In the genomic region with DNA sequence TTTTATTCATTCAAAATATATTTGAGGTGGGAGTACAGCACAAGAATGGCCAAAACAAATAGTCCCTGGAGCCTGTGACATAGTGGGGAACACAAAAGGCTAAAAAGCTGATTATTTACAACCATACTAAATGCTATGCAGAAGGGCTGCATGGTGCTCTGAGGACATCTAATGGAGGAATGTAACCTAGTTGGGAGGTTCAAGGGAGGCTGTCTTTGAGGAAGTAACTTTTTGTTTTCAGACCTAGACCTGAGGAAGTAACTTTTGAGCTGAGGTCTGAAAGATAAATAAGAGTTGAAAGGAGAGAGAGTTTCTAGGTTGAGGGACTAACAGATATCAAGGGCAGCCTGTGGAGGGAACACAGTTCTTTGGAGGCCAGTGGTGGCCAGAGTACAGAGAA, we compare ENCODE assay signal across 8 cellular contexts. TPM values are rescaled to one million over a fixed set of nuclear protein-coding genes. Genes with fewer than 3 reads are reported as not detected.
DNase-seq lines count a peak whose midpoint lies in the region; ATAC-seq, FAIRE-seq and TF ChIP-seq lines count a peak whose summit lies in the region.

No MANE protein-coding gene starts in this region.

- H3K27ac Mint-ChIP-seq in activated naive CD4-positive, alpha-beta T cell treated with anti-CD3 and anti-CD28 coated beads, Interleukin-2, amount 10 ng/mL, durations not matched to agents 7 days and 5 days, result no peak overlapping the region

- peak; percentile 83 for TF ChIP-seq CTCF in left ventricle myocardium inferior (IDR thresholded peaks at IDR 0.05; ENCODE audit: borderline replicate concordance)

- ATAC-seq in HG02870 (IDR thresholded peaks at IDR 0.05; ENCODE audit: unreplicated experiment), result peak; percentile 84

- H3K27me3 ChIP-seq in left ventricle myocardium inferior (ENCODE audit: low read depth), result no peaks in the 10 kb centered on the region
- H3K27me3 ChIP-seq in small intestine (ENCODE audit: control insufficient read depth in 2 of 2, insufficient read depth in 2 of 2, low read length in 2 of 2), result no peaks in the 10 kb centered on the region

- H3K27ac ChIP-seq in left ventricle myocardium inferior (replicated peaks) (peak overlapping the region; percentile 30), small intestine (ENCODE audit: low read depth in 1 of 2, low read length in 1 of 2) (peak overlapping the region; percentile 17 to 45)

- DNase-seq in COLO668 (lab: John Stamatoyannopoulos, UW; ENCODE audit: unreplicated experiment), result peak; percentile 2
- DNase-seq in GM18507 (ENCODE audit: extremely low spot score, insufficient read length, low read depth), result peak; percentile 23
- peak; percentile 23 for DNase-seq in NCI-H2196 treated with DMSO at 0.1 percent for 48 hours (lab: John Stamatoyannopoulos, UW; ENCODE audit: unreplicated experiment)
- DNase-seq in activated naive CD4-positive, alpha-beta T cell treated with anti-CD3 and anti-CD28 coated beads, Interleukin-2, amount 10 ng/mL, durations not matched to agents 7 days and 5 days, result peak; percentile 71
- DNase-seq in left ventricle myocardium inferior, result no peak
- peak; percentile 74 for DNase-seq in small intestine
- no peak for DNase-seq in T1000 (lab: John Stamatoyannopoulos, UW)

- peaks cover 64% of the 10 kb centered on the region for H3K4me1 ChIP-seq in left ventricle myocardium inferior
- H3K4me1 ChIP-seq in small intestine (ENCODE audit: control insufficient read depth in 2 of 2, insufficient read depth in 1 of 2, low read depth in 1 of 2, low read length in 1 of 2), result peaks cover 0 to 4% of the 10 kb centered on the region in 2 donors

- no peak overlapping the region for H3K4me3 ChIP-seq in left ventricle myocardium inferior
- H3K4me3 ChIP-seq in small intestine (ENCODE audit: low read depth in 1 of 2, low read length in 2 of 2), result no peak overlapping the region

- H3K4me3 Mint-ChIP-seq in activated naive CD4-positive, alpha-beta T cell treated with anti-CD3 and anti-CD28 coated beads, Interleukin-2, amount 10 ng/mL, durations not matched to agents 7 days and 5 days, result no peak overlapping the region

- H3K27me3 Mint-ChIP-seq in activated naive CD4-positive, alpha-beta T cell treated with anti-CD3 and anti-CD28 coated beads, Interleukin-2, amount 10 ng/mL, durations not matched to agents 7 days and 5 days, result peaks cover 4% of the 10 kb centered on the region

- H3K36me3 ChIP-seq in left ventricle myocardium inferior (peaks cover 3% of the 10 kb centered on the region), small intestine (ENCODE audit: control insufficient read depth in 2 of 2, insufficient read depth in 2 of 2, low read length in 2 of 2) (peaks cover 2 to 3% of the 10 kb centered on the region in 2 donors)

- FAIRE-seq in GM18507 (lab: Jason Lieb, UNC) (peak; percentile 78), small intestine (lab: Jason Lieb, UNC) (no peak)

- peaks cover 8% of the 10 kb centered on the region for H3K4me1 Mint-ChIP-seq in activated naive CD4-positive, alpha-beta T cell treated with anti-CD3 and anti-CD28 coated beads, Interleukin-2, amount 10 ng/mL, durations not matched to agents 7 days and 5 days

- no peaks in the 10 kb centered on the region for H3K9me3 Mint-ChIP-seq in activated naive CD4-positive, alpha-beta T cell treated with anti-CD3 and anti-CD28 coated beads, Interleukin-2, amount 10 ng/mL, durations not matched to agents 7 days and 5 days

- intact Hi-C loops in left ventricle myocardium inferior (cut with micrococcal nuclease), result loop anchor here (2.0 to 5.0 kb wide), 2 partner anchors 91 to 140 kb away; no protein-coding TSS in a partner anchor

- no peaks in the 10 kb centered on the region for H3K9me3 ChIP-seq in left ventricle myocardium inferior (replicated peaks)
- H3K9me3 ChIP-seq in small intestine (ENCODE audit: control insufficient read depth, low read depth), result no peaks in the 10 kb centered on the region

- H3K36me3 Mint-ChIP-seq in activated naive CD4-positive, alpha-beta T cell treated with anti-CD3 and anti-CD28 coated beads, Interleukin-2, amount 10 ng/mL, durations not matched to agents 7 days and 5 days, result no peaks in the 10 kb centered on the region

- CTCF ChIA-PET in activated naive CD4-positive, alpha-beta T cell treated with anti-CD3 and anti-CD28 coated beads, Interleukin-2, amount 10 ng/mL, durations not matched to agents 7 days and 5 days (lab: Charles Lee), result interaction anchor here (0.6 to 10.9 kb wide), 28 partner anchors 9 to 426 kb away, joined by 3 to 347 read pairs (median 4); partner anchors contain the start of gene ZBTB38

RNA-seq across cellular contexts. Expression of gene RASA2, which starts 34.8 kb away (rescaled TPM):
- 4.3 TPM for total RNA-seq in left ventricle myocardium inferior
- 1 to 10 TPM; 3.8 to 4.9 (median 3.9) TPM for polyA plus RNA-seq in small intestine

Comparison
In these comparisons a context has a peak if more than half of its experiments do, and no peak if none do; other contexts are left out.
1. DNase-seq: peak in COLO668 (single experiment), GM18507 (single experiment), NCI-H2196 treated with DMSO at 0.1 percent for 48 hours (single experiment), activated naive CD4-positive, alpha-beta T cell treated with anti-CD3 and anti-CD28 coated beads, Interleukin-2, amount 10 ng/mL, durations not matched to agents 7 days and 5 days (single experiment) and small intestine (single experiment); none in left ventricle myocardium inferior (single experiment) and T1000 (single experiment).